In the genomic region with DNA sequence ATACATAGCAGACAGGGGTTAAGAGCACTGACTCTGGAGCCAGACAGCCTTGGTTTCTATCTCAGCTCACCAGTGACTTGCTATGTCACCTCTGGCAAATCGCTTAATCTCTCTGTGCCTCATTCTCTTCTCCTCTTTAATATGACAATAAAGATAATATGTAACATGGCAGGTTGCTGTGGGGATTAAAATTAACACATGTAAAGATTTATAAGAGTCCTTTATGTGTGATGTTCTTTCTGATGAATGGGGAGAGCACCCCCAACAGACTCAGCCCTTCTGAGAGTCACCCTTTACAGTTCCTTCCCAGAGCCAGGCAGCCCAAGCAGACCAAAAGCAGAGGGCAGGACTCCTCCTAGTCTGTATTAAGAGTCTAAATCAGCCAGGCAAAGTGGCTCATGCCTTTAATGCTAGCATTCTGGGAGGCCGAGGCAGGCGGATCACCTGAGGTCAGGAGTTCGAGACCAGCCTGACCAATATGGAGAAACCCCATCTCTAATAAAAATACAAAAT, we compare ENCODE assay signal across 2 cellular contexts.
TF ChIP-seq lines count a peak whose summit lies in the region.

No MANE protein-coding gene starts in this region.

TF ChIP-seq in SK-N-SH treated with all-trans-retinoic acid at 6 μM for 48 hours, 23 proteins besides CTCF, POLR2A, EP300 and RAD21:
- TF ChIP-seq ARNTL (CRISPR knock-in tag; IDR thresholded peaks at IDR 0.05; ENCODE audit: borderline replicate concordance, low read depth) (no peak), ZNF70 (CRISPR knock-in tag; IDR thresholded peaks at IDR 0.05) (no peak), SNAI2 (CRISPR knock-in tag; IDR thresholded peaks at IDR 0.05) (no peak), CSRNP3 (CRISPR knock-in tag; IDR thresholded peaks at IDR 0.05) (no peak), PPARA (CRISPR knock-in tag; IDR thresholded peaks at IDR 0.05; ENCODE audit: borderline replicate concordance) (no peak), ZNF565 (CRISPR knock-in tag; conservative IDR thresholded peaks at IDR 0.05; ENCODE audit: low read depth) (no peak), RARB (CRISPR knock-in tag; IDR thresholded peaks at IDR 0.05) (no peak), ZFP30 (CRISPR knock-in tag; IDR thresholded peaks at IDR 0.05) (no peak), ZC3H10 (CRISPR knock-in tag; IDR thresholded peaks at IDR 0.05) (no peak), ZFP3 (CRISPR knock-in tag; IDR thresholded peaks at IDR 0.05) (no peak)
- TF ChIP-seq, protein P1, sequence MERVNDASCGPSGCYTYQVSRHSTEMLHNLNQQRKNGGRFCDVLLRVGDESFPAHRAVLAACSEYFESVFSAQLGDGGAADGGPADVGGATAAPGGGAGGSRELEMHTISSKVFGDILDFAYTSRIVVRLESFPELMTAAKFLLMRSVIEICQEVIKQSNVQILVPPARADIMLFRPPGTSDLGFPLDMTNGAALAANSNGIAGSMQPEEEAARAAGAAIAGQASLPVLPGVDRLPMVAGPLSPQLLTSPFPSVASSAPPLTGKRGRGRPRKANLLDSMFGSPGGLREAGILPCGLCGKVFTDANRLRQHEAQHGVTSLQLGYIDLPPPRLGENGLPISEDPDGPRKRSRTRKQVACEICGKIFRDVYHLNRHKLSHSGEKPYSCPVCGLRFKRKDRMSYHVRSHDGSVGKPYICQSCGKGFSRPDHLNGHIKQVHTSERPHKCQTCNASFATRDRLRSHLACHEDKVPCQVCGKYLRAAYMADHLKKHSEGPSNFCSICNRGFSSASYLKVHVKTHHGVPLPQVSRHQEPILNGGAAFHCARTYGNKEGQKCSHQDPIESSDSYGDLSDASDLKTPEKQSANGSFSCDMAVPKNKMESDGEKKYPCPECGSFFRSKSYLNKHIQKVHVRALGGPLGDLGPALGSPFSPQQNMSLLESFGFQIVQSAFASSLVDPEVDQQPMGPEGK (CRISPR knock-in tag; IDR thresholded peaks at IDR 0.05; ENCODE audit: borderline replicate concordance): no peak
- TF ChIP-seq, protein P2, sequence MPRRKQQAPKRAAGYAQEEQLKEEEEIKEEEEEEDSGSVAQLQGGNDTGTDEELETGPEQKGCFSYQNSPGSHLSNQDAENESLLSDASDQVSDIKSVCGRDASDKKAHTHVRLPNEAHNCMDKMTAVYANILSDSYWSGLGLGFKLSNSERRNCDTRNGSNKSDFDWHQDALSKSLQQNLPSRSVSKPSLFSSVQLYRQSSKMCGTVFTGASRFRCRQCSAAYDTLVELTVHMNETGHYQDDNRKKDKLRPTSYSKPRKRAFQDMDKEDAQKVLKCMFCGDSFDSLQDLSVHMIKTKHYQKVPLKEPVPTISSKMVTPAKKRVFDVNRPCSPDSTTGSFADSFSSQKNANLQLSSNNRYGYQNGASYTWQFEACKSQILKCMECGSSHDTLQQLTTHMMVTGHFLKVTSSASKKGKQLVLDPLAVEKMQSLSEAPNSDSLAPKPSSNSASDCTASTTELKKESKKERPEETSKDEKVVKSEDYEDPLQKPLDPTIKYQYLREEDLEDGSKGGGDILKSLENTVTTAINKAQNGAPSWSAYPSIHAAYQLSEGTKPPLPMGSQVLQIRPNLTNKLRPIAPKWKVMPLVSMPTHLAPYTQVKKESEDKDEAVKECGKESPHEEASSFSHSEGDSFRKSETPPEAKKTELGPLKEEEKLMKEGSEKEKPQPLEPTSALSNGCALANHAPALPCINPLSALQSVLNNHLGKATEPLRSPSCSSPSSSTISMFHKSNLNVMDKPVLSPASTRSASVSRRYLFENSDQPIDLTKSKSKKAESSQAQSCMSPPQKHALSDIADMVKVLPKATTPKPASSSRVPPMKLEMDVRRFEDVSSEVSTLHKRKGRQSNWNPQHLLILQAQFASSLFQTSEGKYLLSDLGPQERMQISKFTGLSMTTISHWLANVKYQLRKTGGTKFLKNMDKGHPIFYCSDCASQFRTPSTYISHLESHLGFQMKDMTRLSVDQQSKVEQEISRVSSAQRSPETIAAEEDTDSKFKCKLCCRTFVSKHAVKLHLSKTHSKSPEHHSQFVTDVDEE (CRISPR knock-in tag; IDR thresholded peaks at IDR 0.05): no peak

TF ChIP-seq in SK-N-SH, 30 proteins besides CTCF, POLR2A, EP300 and RAD21:
- no peak for TF ChIP-seq POLR2AphosphoS5 (IDR thresholded peaks at IDR 0.05; ENCODE audit: low read depth, low read length)
TF ChIP-seq in SK-N-SH: peak in this region for 0.
